ENCODE assay signal across 9 cellular contexts in genomic region chr4:82043081-82043808, GRCh38.
DNase-seq lines count a peak whose midpoint lies in the region; ATAC-seq and TF ChIP-seq lines count a peak whose summit lies in the region.
"Had no signal": no experiment of that assay in that cellular context is flagged by ENCODE, and none has a peak within 500 bp of the region (broad histone marks: within the 10 kb centered on the region; RNA-seq: fewer than 3 reads in every experiment).

No MANE protein-coding gene starts in this region.

- POLR2A ChIA-PET in PC-3 (lab: Charles Lee; ENCODE audit: unreplicated experiment): no interaction called here

- peak overlapping the region; percentile 24 for H3K4me3 Mint-ChIP-seq in activated CD4-positive, alpha-beta T cell treated with anti-CD3 and anti-CD28 coated beads, Interleukin-2, amount 10 ng/mL, durations not matched to agents 24 days and 14 days

- no peaks in the 10 kb centered on the region for H3K9me2 ChIP-seq in PC-3 (replicated peaks; ENCODE audit: low read length)

- WGBS in smooth muscle cell (ENCODE audit: low lambda C conversion rate): 8% methylated on average over 12 of the region's 12 CpGs

- H3K4me1 Mint-ChIP-seq in activated CD4-positive, alpha-beta T cell treated with anti-CD3 and anti-CD28 coated beads, Interleukin-2, amount 10 ng/mL, durations not matched to agents 24 days and 14 days: peaks cover 3% of the 10 kb centered on the region

- H3K79me2 ChIP-seq in smooth muscle cell (ENCODE audit: low read depth) (no peaks in the 10 kb centered on the region), PC-3 (ENCODE audit: low read length) (no peaks in the 10 kb centered on the region)

- H3K36me3 Mint-ChIP-seq in activated CD4-positive, alpha-beta T cell treated with anti-CD3 and anti-CD28 coated beads, Interleukin-2, amount 10 ng/mL, durations not matched to agents 24 days and 14 days (ENCODE audit: low read depth): no peaks in the 10 kb centered on the region

- no peak for DNase-seq in activated CD4-positive, alpha-beta T cell treated with anti-CD3 and anti-CD28 coated beads, Interleukin-2, amount 10 ng/mL, durations not matched to agents 24 days and 14 days
- DNase-seq in activated CD4-positive, alpha-beta T cell treated with anti-CD3 and anti-CD28 coated beads, Interleukin-2, amount 50 U/mL, for 4 hours: no peak
- DNase-seq in WERI-Rb-1 (peak; percentile 24), islet precursor cell (peak; percentile 92), smooth muscle cell (lab: John Stamatoyannopoulos, UW; ENCODE audit: unreplicated experiment) (no peak), cortex of kidney (lab: John Stamatoyannopoulos, UW) (no peak), PC-3 (no peak), brain microvascular endothelial cell (no peak)

- intact Hi-C loops in activated CD4-positive, alpha-beta T cell treated with anti-CD3 and anti-CD28 coated beads, Interleukin-2, amount 10 ng/mL, durations not matched to agents 24 days and 14 days (cut with micrococcal nuclease): no loop called here
- intact Hi-C loops in PC-3 (cut with micrococcal nuclease): no loop called here

- H2AFZ ChIP-seq in smooth muscle cell (ENCODE audit: low read depth): no peak overlapping the region
- H2AFZ ChIP-seq in PC-3 (ENCODE audit: low read length): no peak overlapping the region

- no peaks in the 10 kb centered on the region for H3K9me3 ChIP-seq in WERI-Rb-1 (ENCODE audit: severe bottlenecking)
- H3K9me3 ChIP-seq in smooth muscle cell (replicated peaks; ENCODE audit: low read depth): no peaks in the 10 kb centered on the region
- H3K9me3 ChIP-seq in PC-3 (ENCODE audit: low read length): no peaks in the 10 kb centered on the region

- BruUV-seq in PC-3 (replicated peaks; lab: Mats Ljungman, UMichigan): no TSS peak

- no peaks in the 10 kb centered on the region; the same call in 1 of the 2 replicates for H3K36me3 ChIP-seq in WERI-Rb-1
- no peaks in the 10 kb centered on the region for H3K36me3 ChIP-seq in smooth muscle cell (ENCODE audit: low read depth)
- H3K36me3 ChIP-seq in PC-3 (ENCODE audit: low read depth, low read length): no peaks in the 10 kb centered on the region
- H3K36me3 ChIP-seq in brain microvascular endothelial cell (replicated peaks): no peaks in the 10 kb centered on the region

- H3K27ac ChIP-seq in WERI-Rb-1 (no peak overlapping the region), smooth muscle cell (ENCODE audit: low read depth) (no peak overlapping the region), PC-3 (ENCODE audit: low read length) (no peak overlapping the region), brain microvascular endothelial cell (no peak overlapping the region)
- H3K27ac ChIP-seq: HL-60 had no signal

- H3K9ac ChIP-seq in smooth muscle cell (ENCODE audit: low read depth) (no peak overlapping the region), PC-3 (ENCODE audit: low read length) (no peak overlapping the region)

- H3K4me2 ChIP-seq in smooth muscle cell (peak overlapping the region; percentile 85), PC-3 (ENCODE audit: low read length) (no peak overlapping the region)

- no peaks in the 10 kb centered on the region for H3K9me3 Mint-ChIP-seq in activated CD4-positive, alpha-beta T cell treated with anti-CD3 and anti-CD28 coated beads, Interleukin-2, amount 10 ng/mL, durations not matched to agents 24 days and 14 days

- TF ChIP-seq CTCF in WERI-Rb-1 (IDR thresholded peaks at IDR 0.05; ENCODE audit: low read depth, low read length) (no peak), smooth muscle cell (IDR thresholded peaks at IDR 0.05; ENCODE audit: borderline replicate concordance, insufficient read depth, poor library complexity, severe bottlenecking) (no peak), PC-3 (conservative IDR thresholded peaks at IDR 0.05; ENCODE audit: low read depth, low read length) (no peak), brain microvascular endothelial cell (IDR thresholded peaks at IDR 0.05; ENCODE audit: low read depth, low read length, missing control alignments) (no peak)

- H3K27me3 ChIP-seq in WERI-Rb-1 (ENCODE audit: insufficient read depth, low read depth, severe bottlenecking): no peaks in the 10 kb centered on the region
- peaks cover 58% of the 10 kb centered on the region for H3K27me3 ChIP-seq in smooth muscle cell (ENCODE audit: low read depth)
- H3K27me3 ChIP-seq in PC-3 (ENCODE audit: low read length): peaks cover 61% of the 10 kb centered on the region
- H3K27me3 ChIP-seq in brain microvascular endothelial cell (replicated peaks): peaks cover 31% of the 10 kb centered on the region

- H3K27me3 Mint-ChIP-seq in activated CD4-positive, alpha-beta T cell treated with anti-CD3 and anti-CD28 coated beads, Interleukin-2, amount 10 ng/mL, durations not matched to agents 24 days and 14 days: peaks cover 34% of the 10 kb centered on the region

- no peaks in the 10 kb centered on the region for H3F3A ChIP-seq in smooth muscle cell (ENCODE audit: low read depth)
- no peaks in the 10 kb centered on the region for H3F3A ChIP-seq in PC-3 (ENCODE audit: low read length, unreplicated experiment)

- peaks cover 8% of the 10 kb centered on the region for H3K4me1 ChIP-seq in smooth muscle cell (ENCODE audit: low read depth)
- H3K4me1 ChIP-seq in PC-3 (ENCODE audit: insufficient read depth, low read length): no peaks in the 10 kb centered on the region

- H3K4me3 ChIP-seq in WERI-Rb-1 (ENCODE audit: low read depth, low read length): peak overlapping the region; percentile 79
- H3K4me3 ChIP-seq in smooth muscle cell: peak overlapping the region; percentile 60
- H3K4me3 ChIP-seq in PC-3 (ENCODE audit: low read length): no peak overlapping the region
- H3K4me3 ChIP-seq in brain microvascular endothelial cell (ENCODE audit: low read depth, low read length): no peak overlapping the region

- in situ Hi-C loops in brain microvascular endothelial cell (cut with HindIII; ENCODE audit: low pct_ligation_motif_present, low sequenced_read_pairs): no loop called here

- no peaks in the 10 kb centered on the region for H4K20me1 ChIP-seq in smooth muscle cell (ENCODE audit: low read depth)
- H4K20me1 ChIP-seq in PC-3 (ENCODE audit: low read length): no peaks in the 10 kb centered on the region

- no peak for ATAC-seq in PC-3

- no peak overlapping the region for H3K27ac Mint-ChIP-seq in activated CD4-positive, alpha-beta T cell treated with anti-CD3 and anti-CD28 coated beads, Interleukin-2, amount 10 ng/mL, durations not matched to agents 24 days and 14 days

- CTCF ChIA-PET in PC-3 (lab: Charles Lee): no interaction called here

Comparison
In these comparisons a context has a peak if more than half of its experiments do, and no peak if none do; other contexts are left out.
1. DNase-seq: peak in WERI-Rb-1 (single experiment) and islet precursor cell (single experiment); none in activated CD4-positive, alpha-beta T cell treated with anti-CD3 and anti-CD28 coated beads, Interleukin-2, amount 10 ng/mL, durations not matched to agents 24 days and 14 days (single experiment), activated CD4-positive, alpha-beta T cell treated with anti-CD3 and anti-CD28 coated beads, Interleukin-2, amount 50 U/mL, for 4 hours (0 of 2), smooth muscle cell (single experiment), cortex of kidney (single experiment), PC-3 (single experiment) and brain microvascular endothelial cell (single experiment).
2. H3K4me3 ChIP-seq: peak in WERI-Rb-1 (single experiment) and smooth muscle cell (single experiment); none in PC-3 (single experiment) and brain microvascular endothelial cell (single experiment).